Comparison of ENCODE assay signal across 8 cellular contexts in the genomic region with DNA sequence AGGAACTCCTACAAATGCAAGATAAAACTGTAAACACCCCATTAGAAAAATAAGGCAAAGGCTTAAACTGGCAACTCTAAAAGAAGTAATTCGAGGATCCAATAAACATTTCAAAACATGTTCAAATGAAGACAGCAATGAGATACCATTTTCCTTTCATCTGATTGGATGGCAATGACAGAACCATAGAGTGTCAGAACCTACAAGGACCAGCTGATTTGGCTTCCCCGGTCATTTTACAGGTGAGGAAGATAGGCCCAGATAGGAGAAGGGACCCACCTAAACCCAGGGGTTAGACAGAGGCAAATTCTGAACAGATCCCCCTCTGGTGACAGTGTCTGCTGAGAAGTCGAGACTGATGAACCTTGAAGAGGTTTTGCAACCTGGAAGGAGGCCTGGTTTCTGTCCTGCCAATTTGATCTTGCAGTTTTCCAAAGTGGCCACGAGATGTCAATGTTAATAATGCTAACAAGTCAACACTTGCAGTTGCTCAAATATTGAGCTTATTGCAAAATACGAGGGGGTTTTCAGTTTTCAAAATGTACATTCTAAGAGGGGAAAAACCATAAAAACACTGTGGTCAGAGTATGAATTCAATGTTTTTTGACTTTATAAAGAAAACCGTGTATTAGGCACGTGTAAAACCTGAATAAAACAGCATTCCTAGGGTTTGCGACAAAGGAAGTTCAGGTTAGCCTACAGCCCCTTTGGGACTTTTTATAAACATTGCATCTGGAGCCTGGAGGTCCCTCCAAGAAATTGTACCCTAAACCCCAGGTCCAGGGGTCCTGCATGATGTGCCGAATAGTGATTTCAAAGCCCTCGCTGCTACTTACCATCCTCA. TPM values are rescaled to one million over a fixed set of nuclear protein-coding genes. Genes with fewer than 3 reads are reported as not detected.
DNase-seq lines count a peak whose midpoint lies in the region; ATAC-seq and TF ChIP-seq lines count a peak whose summit lies in the region.

No MANE protein-coding gene starts in this region.

- ATAC-seq in SK-N-SH treated with all-trans-retinoic acid at 6 μM for 48 hours, result peak; percentile 66
- ATAC-seq in omental fat pad (ENCODE audit: low FRiP score), result peak; percentile 67

- TF ChIP-seq EP300 in Ishikawa (IDR thresholded peaks at IDR 0.05; ENCODE audit: borderline replicate concordance), result no peak

- no peak for TF ChIP-seq CTCF in omental fat pad (IDR thresholded peaks at IDR 0.05)

- DNase-seq in NCI-H1092 treated with DMSO at 0.1 percent for 48 hours (lab: John Stamatoyannopoulos, UW) (peak; percentile 7), NCI-H1092 (lab: John Stamatoyannopoulos, UW) (no peak), fibroblast of the conjunctiva (ENCODE audit: low read depth) (peak; percentile 75), omental fat pad (ENCODE audit: low spot score) (no peak), GOT3 (lab: John Stamatoyannopoulos, UW) (no peak), mesenteric fat pad (ENCODE audit: low spot score) (no peak)

- TF ChIP-seq RAD21 in Ishikawa (IDR thresholded peaks at IDR 0.05; ENCODE audit: low read depth), result peak; percentile 49

TF ChIP-seq in Ishikawa, 13 proteins besides CTCF, POLR2A, EP300 and RAD21:
- TF ChIP-seq FOXM1 (IDR thresholded peaks at IDR 0.05; ENCODE audit: borderline replicate concordance, low read depth) (no peak), CEBPB (IDR thresholded peaks at IDR 0.05) (peak; percentile 59)

TF ChIP-seq in SK-N-SH treated with all-trans-retinoic acid at 6 μM for 48 hours, 23 proteins besides CTCF, POLR2A, EP300 and RAD21:
- TF ChIP-seq, protein P1, sequence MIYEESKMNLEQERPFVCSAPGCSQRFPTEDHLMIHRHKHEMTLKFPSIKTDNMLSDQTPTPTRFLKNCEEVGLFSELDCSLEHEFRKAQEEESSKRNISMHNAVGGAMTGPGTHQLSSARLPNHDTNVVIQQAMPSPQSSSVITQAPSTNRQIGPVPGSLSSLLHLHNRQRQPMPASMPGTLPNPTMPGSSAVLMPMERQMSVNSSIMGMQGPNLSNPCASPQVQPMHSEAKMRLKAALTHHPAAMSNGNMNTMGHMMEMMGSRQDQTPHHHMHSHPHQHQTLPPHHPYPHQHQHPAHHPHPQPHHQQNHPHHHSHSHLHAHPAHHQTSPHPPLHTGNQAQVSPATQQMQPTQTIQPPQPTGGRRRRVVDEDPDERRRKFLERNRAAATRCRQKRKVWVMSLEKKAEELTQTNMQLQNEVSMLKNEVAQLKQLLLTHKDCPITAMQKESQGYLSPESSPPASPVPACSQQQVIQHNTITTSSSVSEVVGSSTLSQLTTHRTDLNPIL (CRISPR knock-in tag; IDR thresholded peaks at IDR 0.05; ENCODE audit: low read depth), result no peak
- TF ChIP-seq GLIS3 (CRISPR knock-in tag; IDR thresholded peaks at IDR 0.05) (no peak), TCF4 (CRISPR knock-in tag; IDR thresholded peaks at IDR 0.05; ENCODE audit: borderline replicate concordance) (no peak), ZFP3 (CRISPR knock-in tag; IDR thresholded peaks at IDR 0.05) (no peak), BACH2 (CRISPR knock-in tag; IDR thresholded peaks at IDR 0.05; ENCODE audit: borderline replicate concordance) (no peak), OSR1 (CRISPR knock-in tag; IDR thresholded peaks at IDR 0.05) (no peak), ESRRG (CRISPR knock-in tag; IDR thresholded peaks at IDR 0.05) (no peak), ZC3H10 (CRISPR knock-in tag; IDR thresholded peaks at IDR 0.05) (no peak), RARB (CRISPR knock-in tag; IDR thresholded peaks at IDR 0.05) (no peak)
- TF ChIP-seq, protein P2, sequence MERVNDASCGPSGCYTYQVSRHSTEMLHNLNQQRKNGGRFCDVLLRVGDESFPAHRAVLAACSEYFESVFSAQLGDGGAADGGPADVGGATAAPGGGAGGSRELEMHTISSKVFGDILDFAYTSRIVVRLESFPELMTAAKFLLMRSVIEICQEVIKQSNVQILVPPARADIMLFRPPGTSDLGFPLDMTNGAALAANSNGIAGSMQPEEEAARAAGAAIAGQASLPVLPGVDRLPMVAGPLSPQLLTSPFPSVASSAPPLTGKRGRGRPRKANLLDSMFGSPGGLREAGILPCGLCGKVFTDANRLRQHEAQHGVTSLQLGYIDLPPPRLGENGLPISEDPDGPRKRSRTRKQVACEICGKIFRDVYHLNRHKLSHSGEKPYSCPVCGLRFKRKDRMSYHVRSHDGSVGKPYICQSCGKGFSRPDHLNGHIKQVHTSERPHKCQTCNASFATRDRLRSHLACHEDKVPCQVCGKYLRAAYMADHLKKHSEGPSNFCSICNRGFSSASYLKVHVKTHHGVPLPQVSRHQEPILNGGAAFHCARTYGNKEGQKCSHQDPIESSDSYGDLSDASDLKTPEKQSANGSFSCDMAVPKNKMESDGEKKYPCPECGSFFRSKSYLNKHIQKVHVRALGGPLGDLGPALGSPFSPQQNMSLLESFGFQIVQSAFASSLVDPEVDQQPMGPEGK (CRISPR knock-in tag; IDR thresholded peaks at IDR 0.05; ENCODE audit: borderline replicate concordance), result no peak
- TF ChIP-seq, protein P3, sequence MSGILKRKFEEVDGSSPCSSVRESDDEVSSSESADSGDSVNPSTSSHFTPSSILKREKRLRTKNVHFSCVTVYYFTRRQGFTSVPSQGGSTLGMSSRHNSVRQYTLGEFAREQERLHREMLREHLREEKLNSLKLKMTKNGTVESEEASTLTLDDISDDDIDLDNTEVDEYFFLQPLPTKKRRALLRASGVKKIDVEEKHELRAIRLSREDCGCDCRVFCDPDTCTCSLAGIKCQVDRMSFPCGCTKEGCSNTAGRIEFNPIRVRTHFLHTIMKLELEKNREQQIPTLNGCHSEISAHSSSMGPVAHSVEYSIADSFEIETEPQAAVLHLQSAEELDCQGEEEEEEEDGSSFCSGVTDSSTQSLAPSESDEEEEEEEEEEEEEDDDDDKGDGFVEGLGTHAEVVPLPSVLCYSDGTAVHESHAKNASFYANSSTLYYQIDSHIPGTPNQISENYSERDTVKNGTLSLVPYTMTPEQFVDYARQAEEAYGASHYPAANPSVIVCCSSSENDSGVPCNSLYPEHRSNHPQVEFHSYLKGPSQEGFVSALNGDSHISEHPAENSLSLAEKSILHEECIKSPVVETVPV (CRISPR knock-in tag; IDR thresholded peaks at IDR 0.05), result no peak
TF ChIP-seq in SK-N-SH treated with all-trans-retinoic acid at 6 μM for 48 hours: peak in this region for 0.

RNA-seq across cellular contexts. Expression of a gene that starts 21.5 kb away (rescaled TPM):
- 1 to 10 TPM in 1 of 4 donors, under 1 TPM in 1, not detected in 2; 0.48 to 1.1 TPM for total RNA-seq in omental fat pad
- 0.71 TPM for total RNA-seq in mesenteric fat pad

RNA-seq across cellular contexts. Expression of a gene that starts 41.1 kb away (rescaled TPM):
- 10 to 100 TPM; 22.7 to 45.8 (median 34.4) TPM for total RNA-seq in omental fat pad
- 21.8 TPM for total RNA-seq in mesenteric fat pad

Comparison
In these comparisons a context has a peak if more than half of its experiments do, and no peak if none do; other contexts are left out.
1. DNase-seq: peak in NCI-H1092 treated with DMSO at 0.1 percent for 48 hours (single experiment) and fibroblast of the conjunctiva (single experiment); none in NCI-H1092 (single experiment), omental fat pad (single experiment), GOT3 (single experiment) and mesenteric fat pad (single experiment).